In genomic region chr1:150127868-150128267, GRCh38 we compare ENCODE assay signal across 18 cellular contexts. TPM values are rescaled to one million over a fixed set of nuclear protein-coding genes. Genes with fewer than 3 reads are reported as not detected.
DNase-seq lines count a peak whose midpoint lies in the region; ATAC-seq, FAIRE-seq and TF ChIP-seq lines count a peak whose summit lies in the region.
"Had no signal": no experiment of that assay in that cellular context is flagged by ENCODE, and none has a peak within 500 bp of the region (broad histone marks: within the 10 kb centered on the region; RNA-seq: fewer than 3 reads in every experiment).

No MANE protein-coding gene starts in this region.

- H3K9me3 Mint-ChIP-seq in activated naive CD8-positive, alpha-beta T cell treated with anti-CD3 and anti-CD28 coated beads, Interleukin-2, amount 50 U/mL, for 24 hours, result no peaks in the 10 kb centered on the region
- H3K9me3 Mint-ChIP-seq: neural progenitor cell had no signal

- no peak overlapping the region for H3K27ac Mint-ChIP-seq in activated naive CD8-positive, alpha-beta T cell treated with anti-CD3 and anti-CD28 coated beads, Interleukin-2, amount 50 U/mL, for 24 hours
- H3K27ac Mint-ChIP-seq: activated CD8-positive, alpha-beta memory T cell treated with anti-CD3 and anti-CD28 coated beads, Interleukin-2, amount 10 ng/mL, durations not matched to agents 7 days and 5 days; neural progenitor cell; progenitor cell of endocrine pancreas had no signal

- no peak overlapping the region for H3K4me3 Mint-ChIP-seq in activated naive CD8-positive, alpha-beta T cell treated with anti-CD3 and anti-CD28 coated beads, Interleukin-2, amount 50 U/mL, for 24 hours
- H3K4me3 Mint-ChIP-seq: activated CD8-positive, alpha-beta memory T cell treated with anti-CD3 and anti-CD28 coated beads, Interleukin-2, amount 10 ng/mL, durations not matched to agents 7 days and 5 days; neural progenitor cell had no signal

- ATAC-seq in activated naive CD8-positive, alpha-beta T cell treated with anti-CD3 and anti-CD28 coated beads, Interleukin-2, amount 50 U/mL, for 24 hours, result peak; percentile 49
- ATAC-seq in HG02870 (IDR thresholded peaks at IDR 0.05; ENCODE audit: unreplicated experiment), result no peak
- ATAC-seq: activated CD8-positive, alpha-beta memory T cell treated with anti-CD3 and anti-CD28 coated beads, Interleukin-2, amount 10 ng/mL, durations not matched to agents 7 days and 5 days; Right ventricle myocardium inferior had no signal

- FAIRE-seq in H54 (lab: Jason Lieb, UNC), result no peak
- FAIRE-seq: endothelial cell of umbilical vein, GM18507 had no signal

- H3K27me3 Mint-ChIP-seq in activated naive CD8-positive, alpha-beta T cell treated with anti-CD3 and anti-CD28 coated beads, Interleukin-2, amount 50 U/mL, for 24 hours, result no peaks in the 10 kb centered on the region
- H3K27me3 Mint-ChIP-seq: activated CD8-positive, alpha-beta memory T cell treated with anti-CD3 and anti-CD28 coated beads, Interleukin-2, amount 10 ng/mL, durations not matched to agents 7 days and 5 days; progenitor cell of endocrine pancreas had no signal

- H3K4me1 Mint-ChIP-seq in activated naive CD8-positive, alpha-beta T cell treated with anti-CD3 and anti-CD28 coated beads, Interleukin-2, amount 50 U/mL, for 24 hours, result peaks cover 16% of the 10 kb centered on the region
- H3K4me1 Mint-ChIP-seq: activated CD8-positive, alpha-beta memory T cell treated with anti-CD3 and anti-CD28 coated beads, Interleukin-2, amount 10 ng/mL, durations not matched to agents 7 days and 5 days; neural progenitor cell had no signal

- DNase-seq in activated T-cell treated with anti-CD3 and anti-CD28 coated beads for 48 hours (ENCODE audit: low read depth) (peak; percentile 44), activated T-cell treated with anti-CD3 and anti-CD28 coated beads for 4 hours (no peak), LHCN-M2 (ENCODE audit: low read depth) (peak; percentile 37), H54 (ENCODE audit: insufficient read length, low spot score) (no peak), COR-L47 (lab: John Stamatoyannopoulos, UW) (no peak)
- DNase-seq in activated naive CD8-positive, alpha-beta T cell treated with anti-CD3 and anti-CD28 coated beads, Interleukin-2, amount 50 U/mL, for 24 hours, result peak; percentile 43
- peak; percentile 62 for DNase-seq in stimulated activated CD8-positive, alpha-beta memory T cell treated with anti-CD3 and anti-CD28 coated beads, Interleukin-4, amount 100 ng/mL, for 48 hours
- DNase-seq: activated CD8-positive, alpha-beta memory T cell treated with anti-CD3 and anti-CD28 coated beads, Interleukin-2, amount 10 ng/mL, durations not matched to agents 7 days and 5 days; mucosa of descending colon; NCI-H1092; NCI-H524 treated with DMSO at 0.1 percent for 48 hours; transverse colon had no signal

- no peak for TF ChIP-seq POLR2A in H54 (IDR thresholded peaks at IDR 0.05; ENCODE audit: low read depth, low read length)

- peaks cover 7% of the 10 kb centered on the region for H3K36me3 Mint-ChIP-seq in activated naive CD8-positive, alpha-beta T cell treated with anti-CD3 and anti-CD28 coated beads, Interleukin-2, amount 50 U/mL, for 24 hours (ENCODE audit: low read depth)

RNA-seq across cellular contexts. Expression of gene PLEKHO1, which starts 21.8 kb away (rescaled TPM):
- 107 and 111 TPM in 2 replicates for total RNA-seq in LHCN-M2 (2014; rRNA removed)
- polyA plus RNA-seq in LHCN-M2 (2012), result 73.8 TPM

Comparison
In these comparisons a context has a peak if more than half of its experiments do, and no peak if none do; other contexts are left out.
1. DNase-seq: peak in activated T-cell treated with anti-CD3 and anti-CD28 coated beads for 48 hours (single experiment), LHCN-M2 (single experiment), activated naive CD8-positive, alpha-beta T cell treated with anti-CD3 and anti-CD28 coated beads, Interleukin-2, amount 50 U/mL, for 24 hours (single experiment) and stimulated activated CD8-positive, alpha-beta memory T cell treated with anti-CD3 and anti-CD28 coated beads, Interleukin-4, amount 100 ng/mL, for 48 hours (single experiment); none in activated T-cell treated with anti-CD3 and anti-CD28 coated beads for 4 hours (single experiment), H54 (single experiment) and COR-L47 (single experiment).